In the genomic region with DNA sequence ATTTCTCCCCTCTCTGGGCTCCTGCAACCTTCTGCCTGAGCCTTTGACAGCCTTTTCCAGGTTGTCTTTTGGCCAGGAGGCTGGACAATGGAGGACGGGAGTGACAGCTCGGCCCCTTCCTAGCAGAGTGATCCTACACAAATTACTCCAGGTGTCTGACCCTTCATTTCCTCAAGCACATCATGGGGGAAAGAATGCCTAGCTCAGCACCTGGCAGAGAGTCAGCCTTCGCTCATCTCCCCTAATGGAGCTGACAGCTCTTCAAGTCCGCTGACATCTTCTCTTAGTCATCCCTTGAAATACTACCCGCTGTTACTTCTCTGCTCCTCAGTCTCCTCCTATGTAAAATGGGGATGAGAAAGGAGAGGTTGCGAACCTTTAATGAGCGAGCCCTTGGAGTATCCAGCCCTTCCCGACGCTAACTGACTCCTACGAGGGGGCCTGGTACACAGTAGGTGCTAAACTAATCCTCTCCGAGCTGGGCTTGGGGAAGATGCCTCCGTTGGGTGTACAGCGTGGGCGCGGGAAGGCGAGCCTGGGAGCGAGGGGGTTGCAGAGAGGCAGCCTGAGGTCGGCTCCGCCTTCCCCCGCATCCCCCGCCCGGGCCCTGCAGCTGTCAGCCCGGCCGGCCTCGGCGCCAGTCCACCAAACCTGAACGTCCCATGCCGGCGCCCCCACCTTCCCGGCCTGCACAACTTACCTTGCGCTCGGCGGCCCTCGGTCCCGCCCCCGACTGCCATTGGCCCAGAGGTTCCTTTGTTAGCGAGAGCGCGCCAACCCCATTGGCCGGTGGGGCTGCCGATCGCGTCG, we compare ENCODE assay signal across 8 cellular contexts. TPM values are rescaled to one million over a fixed set of nuclear protein-coding genes. Genes with fewer than 3 reads are reported as not detected.
DNase-seq lines count a peak whose midpoint lies in the region; ATAC-seq and TF ChIP-seq lines count a peak whose summit lies in the region.

No MANE protein-coding gene starts in this region.

- TF ChIP-seq CTCF in RWPE2 (IDR thresholded peaks at IDR 0.05; ENCODE audit: poor library complexity, severe bottlenecking) (no peak), fibroblast of villous mesenchyme (IDR thresholded peaks at IDR 0.05; ENCODE audit: insufficient read depth, low read depth, low read length) (no peak), neural cell (IDR thresholded peaks at IDR 0.05; ENCODE audit: poor library complexity, severe bottlenecking) (peak; percentile 11)

- H3K27ac Mint-ChIP-seq in stimulated activated naive CD8-positive, alpha-beta T cell treated with anti-CD3 and anti-CD28 coated beads, Interleukin-15, Interleukin-2, amounts not matched to agents 100 ng/mL and 50 ng/mL, for 24 hours: no peak overlapping the region

- peaks cover 38% of the 10 kb centered on the region for H3K79me2 ChIP-seq in neural cell (replicated peaks; ENCODE audit: insufficient read depth, low read length)

- H3K4me2 ChIP-seq in neural cell (ENCODE audit: low read length): peak overlapping the region; percentile 15

- no peak for TF ChIP-seq RAD21 in neural cell (conservative IDR thresholded peaks at IDR 0.05)

- H3K36me3 ChIP-seq in HAP-1 (replicated peaks): no peaks in the 10 kb centered on the region
- H3K36me3 ChIP-seq in RWPE2 (ENCODE audit: low read depth): peaks cover 24% of the 10 kb centered on the region
- no peaks in the 10 kb centered on the region for H3K36me3 ChIP-seq in neural cell (ENCODE audit: insufficient read depth, low read length)

- peaks cover 3% of the 10 kb centered on the region for H3K36me3 Mint-ChIP-seq in stimulated activated naive CD8-positive, alpha-beta T cell treated with anti-CD3 and anti-CD28 coated beads, Interleukin-15, Interleukin-2, amounts not matched to agents 100 ng/mL and 50 ng/mL, for 24 hours (ENCODE audit: low read depth)

- ATAC-seq in RWPE2 (ENCODE audit: low read depth): peak; percentile 91

- in situ Hi-C loops in HAP-1 (cut with MboI; ENCODE audit: low sequenced_read_pairs): no loop called here

- H3F3A ChIP-seq in neural cell (ENCODE audit: insufficient read depth, low read length, poor library complexity, severe bottlenecking): no peaks in the 10 kb centered on the region

- H3K9me2 ChIP-seq in neural cell (ENCODE audit: insufficient read depth, low read length): no peaks in the 10 kb centered on the region

- H3K27me3 Mint-ChIP-seq in stimulated activated naive CD8-positive, alpha-beta T cell treated with anti-CD3 and anti-CD28 coated beads, Interleukin-15, Interleukin-2, amounts not matched to agents 100 ng/mL and 50 ng/mL, for 24 hours: no peaks in the 10 kb centered on the region

- no peaks in the 10 kb centered on the region for H3K9me3 Mint-ChIP-seq in stimulated activated naive CD8-positive, alpha-beta T cell treated with anti-CD3 and anti-CD28 coated beads, Interleukin-15, Interleukin-2, amounts not matched to agents 100 ng/mL and 50 ng/mL, for 24 hours

- peaks cover 22% of the 10 kb centered on the region for H3K4me1 ChIP-seq in HAP-1
- H3K4me1 ChIP-seq in RWPE2 (ENCODE audit: insufficient read depth, poor library complexity, severe bottlenecking): peaks cover 25% of the 10 kb centered on the region

- peaks cover 2% of the 10 kb centered on the region; the same call in 1 of the 2 replicates for H3K9me3 ChIP-seq in HAP-1
- H3K9me3 ChIP-seq in RWPE2 (ENCODE audit: severe bottlenecking): no peaks in the 10 kb centered on the region
- no peaks in the 10 kb centered on the region for H3K9me3 ChIP-seq in neural cell (ENCODE audit: low read length)

- H2AFZ ChIP-seq in neural cell (ENCODE audit: low read depth, low read length): peak overlapping the region; percentile 40

- peaks cover 46% of the 10 kb centered on the region for H3K4me1 Mint-ChIP-seq in stimulated activated naive CD8-positive, alpha-beta T cell treated with anti-CD3 and anti-CD28 coated beads, Interleukin-15, Interleukin-2, amounts not matched to agents 100 ng/mL and 50 ng/mL, for 24 hours (ENCODE audit: low read depth)

- peak; percentile 98 for DNase-seq in ELR (ENCODE audit: low read depth)
- DNase-seq in HAP-1 (ENCODE audit: low spot score in 2 of 2): peak; percentile 93 to 99
- DNase-seq in M059J (ENCODE audit: low read depth): peak; percentile 96
- DNase-seq in RWPE2 (ENCODE audit: low spot score): peak; percentile 99
- DNase-seq in activated effector memory CD4-positive, alpha-beta T cell treated with anti-CD3 and anti-CD28 coated beads, Interleukin-2, amount 50 U/mL, for 16 hours: peak; percentile 99
- peak; percentile 98 for DNase-seq in fibroblast of villous mesenchyme (ENCODE audit: low read depth)

- peak overlapping the region; percentile 76 for H3K4me3 Mint-ChIP-seq in stimulated activated naive CD8-positive, alpha-beta T cell treated with anti-CD3 and anti-CD28 coated beads, Interleukin-15, Interleukin-2, amounts not matched to agents 100 ng/mL and 50 ng/mL, for 24 hours

- peak overlapping the region; percentile 67 for H3K9ac ChIP-seq in neural cell (ENCODE audit: low read length)

- H3K27ac ChIP-seq in RWPE2 (ENCODE audit: poor library complexity, severe bottlenecking) (peak overlapping the region; percentile 85), neural cell (ENCODE audit: low read length) (peak overlapping the region; percentile 61)

- peak overlapping the region; percentile 33 for H3K4me3 ChIP-seq in HAP-1
- H3K4me3 ChIP-seq in RWPE2 (ENCODE audit: severe bottlenecking): peak overlapping the region; percentile 61
- H3K4me3 ChIP-seq in fibroblast of villous mesenchyme (ENCODE audit: low read depth, low read length): peak overlapping the region; percentile 55
- peak overlapping the region; percentile 71 for H3K4me3 ChIP-seq in neural cell (ENCODE audit: low read length)

- peaks cover 16% of the 10 kb centered on the region for H4K20me1 ChIP-seq in neural cell (ENCODE audit: insufficient read depth)

- peak; percentile 32 for TF ChIP-seq EP300 in neural cell (conservative IDR thresholded peaks at IDR 0.05; ENCODE audit: poor library complexity, severe bottlenecking)

- H3K27me3 ChIP-seq in HAP-1 (ENCODE audit: low read depth) (no peaks in the 10 kb centered on the region), RWPE2 (ENCODE audit: insufficient read depth, poor library complexity, severe bottlenecking) (no peaks in the 10 kb centered on the region), neural cell (ENCODE audit: insufficient read depth, low read depth, low read length) (no peaks in the 10 kb centered on the region)

TF ChIP-seq in neural cell, 6 proteins besides CTCF, POLR2A, EP300 and RAD21:
- TF ChIP-seq MXI1 (conservative IDR thresholded peaks at IDR 0.05; ENCODE audit: poor library complexity, severe bottlenecking) (peak; percentile 67), EZH2 (IDR thresholded peaks at IDR 0.05; ENCODE audit: borderline replicate concordance, insufficient read depth, low read length, poor library complexity, severe bottlenecking) (no peak), POLR2AphosphoS5 (IDR thresholded peaks at IDR 0.05) (peak; percentile 78), SMC3 (conservative IDR thresholded peaks at IDR 0.05; ENCODE audit: poor library complexity) (peak; percentile 29), TAF1 (IDR thresholded peaks at IDR 0.05; ENCODE audit: low read depth) (peak; percentile 48)
- TF ChIP-seq, protein P1, sequence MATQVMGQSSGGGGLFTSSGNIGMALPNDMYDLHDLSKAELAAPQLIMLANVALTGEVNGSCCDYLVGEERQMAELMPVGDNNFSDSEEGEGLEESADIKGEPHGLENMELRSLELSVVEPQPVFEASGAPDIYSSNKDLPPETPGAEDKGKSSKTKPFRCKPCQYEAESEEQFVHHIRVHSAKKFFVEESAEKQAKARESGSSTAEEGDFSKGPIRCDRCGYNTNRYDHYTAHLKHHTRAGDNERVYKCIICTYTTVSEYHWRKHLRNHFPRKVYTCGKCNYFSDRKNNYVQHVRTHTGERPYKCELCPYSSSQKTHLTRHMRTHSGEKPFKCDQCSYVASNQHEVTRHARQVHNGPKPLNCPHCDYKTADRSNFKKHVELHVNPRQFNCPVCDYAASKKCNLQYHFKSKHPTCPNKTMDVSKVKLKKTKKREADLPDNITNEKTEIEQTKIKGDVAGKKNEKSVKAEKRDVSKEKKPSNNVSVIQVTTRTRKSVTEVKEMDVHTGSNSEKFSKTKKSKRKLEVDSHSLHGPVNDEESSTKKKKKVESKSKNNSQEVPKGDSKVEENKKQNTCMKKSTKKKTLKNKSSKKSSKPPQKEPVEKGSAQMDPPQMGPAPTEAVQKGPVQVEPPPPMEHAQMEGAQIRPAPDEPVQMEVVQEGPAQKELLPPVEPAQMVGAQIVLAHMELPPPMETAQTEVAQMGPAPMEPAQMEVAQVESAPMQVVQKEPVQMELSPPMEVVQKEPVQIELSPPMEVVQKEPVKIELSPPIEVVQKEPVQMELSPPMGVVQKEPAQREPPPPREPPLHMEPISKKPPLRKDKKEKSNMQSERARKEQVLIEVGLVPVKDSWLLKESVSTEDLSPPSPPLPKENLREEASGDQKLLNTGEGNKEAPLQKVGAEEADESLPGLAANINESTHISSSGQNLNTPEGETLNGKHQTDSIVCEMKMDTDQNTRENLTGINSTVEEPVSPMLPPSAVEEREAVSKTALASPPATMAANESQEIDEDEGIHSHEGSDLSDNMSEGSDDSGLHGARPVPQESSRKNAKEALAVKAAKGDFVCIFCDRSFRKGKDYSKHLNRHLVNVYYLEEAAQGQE (IDR thresholded peaks at IDR 0.05; ENCODE audit: borderline replicate concordance): peak; percentile 66

RNA-seq across cellular contexts. Expression of a gene that starts 0.5 kb away (rescaled TPM):
- 78.2 and 127 TPM in 2 replicates for total RNA-seq in M059J (2014; rRNA removed; shearing (Covaris generic))
- 157 and 178 TPM in 2 replicates for total RNA-seq in fibroblast of villous mesenchyme
- 47.3 and 53.8 TPM in 2 replicates for polyA plus RNA-seq in neural cell
- polyA minus RNA-seq in neural cell: 156 and 159 TPM in 2 replicates

Comparison
In these comparisons a context has a peak if more than half of its experiments do, and no peak if none do; other contexts are left out.
1. Peak in every context shown above with its lines: DNase-seq, ATAC-seq, H3K4me3 ChIP-seq and H3K27ac ChIP-seq.